ENCODE assay signal across 12 cellular contexts in the genomic region with DNA sequence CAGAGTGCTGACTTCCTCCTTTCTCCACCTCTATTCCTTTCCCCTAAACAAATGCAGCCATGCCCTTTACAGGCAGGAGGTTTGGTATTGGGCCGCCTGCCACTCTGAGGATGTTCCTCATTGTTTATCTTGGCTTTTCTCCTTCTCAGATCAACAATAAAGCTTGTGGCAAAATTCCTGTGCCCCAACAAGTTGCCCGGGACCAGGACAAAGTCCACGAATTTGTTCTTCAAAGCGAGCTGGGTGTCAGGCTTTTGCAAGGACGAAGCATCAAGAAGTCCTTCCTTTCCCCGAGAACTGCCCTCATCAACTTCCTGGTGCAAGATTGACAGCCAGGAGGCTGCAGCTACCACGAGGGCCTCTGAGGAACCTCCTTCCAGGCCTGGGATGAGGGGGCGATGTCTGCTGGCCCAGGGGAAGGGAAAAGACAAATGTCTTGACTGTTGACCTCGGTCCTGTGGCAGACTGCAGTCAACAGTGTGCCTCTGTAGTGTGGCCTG. TPM values are rescaled to one million over a fixed set of nuclear protein-coding genes. Genes with fewer than 3 reads are reported as not detected.
A peak's percentile ranks its signal among the peaks of the same experiment; 100 is the strongest.
DNase-seq lines count a peak whose midpoint lies in the region; ATAC-seq, FAIRE-seq and TF ChIP-seq lines count a peak whose summit lies in the region.
"Had no signal": no experiment of that assay in that cellular context is flagged by ENCODE, and none has a peak within 500 bp of the region (broad histone marks: within the 10 kb centered on the region; RNA-seq: fewer than 3 reads in every experiment).

No MANE protein-coding gene starts in this region.

- no peak overlapping the region for H3K4me2 ChIP-seq in astrocyte (ENCODE audit: low read length)

- H3K4me1 ChIP-seq in astrocyte (ENCODE audit: insufficient read depth, low read length) (peaks cover 41% of the 10 kb centered on the region), lower lobe of right lung (peaks cover 71% of the 10 kb centered on the region)

- H3K9ac ChIP-seq in astrocyte (ENCODE audit: low read length) = no peak overlapping the region

- H3K4me3 Mint-ChIP-seq in activated naive CD8-positive, alpha-beta T cell treated with anti-CD3 and anti-CD28 coated beads, Interleukin-2, amount 50 U/mL, for 24 hours = no peak overlapping the region
- H3K4me3 Mint-ChIP-seq in activated naive CD8-positive, alpha-beta T cell treated with anti-CD3 and anti-CD28 coated beads for 36 hours = no peak overlapping the region
- H3K4me3 Mint-ChIP-seq in astrocyte (ENCODE audit: unreplicated experiment) = peak overlapping the region; percentile 11
- H3K4me3 Mint-ChIP-seq: activated CD8-positive, alpha-beta T cell treated with anti-CD3 and anti-CD28 coated beads, Interleukin-2, amount 10 ng/mL, durations not matched to agents 7 days and 5 days had no signal

- ATAC-seq in activated naive CD8-positive, alpha-beta T cell treated with anti-CD3 and anti-CD28 coated beads, Interleukin-2, amount 50 U/mL, for 24 hours = no peak
- ATAC-seq in lower lobe of right lung = no peak
- ATAC-seq in GM21619 (IDR thresholded peaks at IDR 0.05; ENCODE audit: unreplicated experiment) = no peak
- ATAC-seq: activated CD8-positive, alpha-beta T cell treated with anti-CD3 and anti-CD28 coated beads, Interleukin-2, amount 10 ng/mL, durations not matched to agents 7 days and 5 days had no signal

- no peak overlapping the region for H3K4me3 ChIP-seq in astrocyte (ENCODE audit: insufficient read depth, low read depth, low read length)
- H3K4me3 ChIP-seq in lower lobe of right lung = no peak overlapping the region

- FAIRE-seq in astrocyte (lab: Jason Lieb, UNC) = no peak
- FAIRE-seq: small intestine had no signal

- H3K36me3 ChIP-seq in astrocyte (ENCODE audit: insufficient read depth, low read length) (no peaks in the 10 kb centered on the region), lower lobe of right lung (no peaks in the 10 kb centered on the region)

- no peaks in the 10 kb centered on the region for H3K79me2 ChIP-seq in astrocyte (ENCODE audit: insufficient read depth, low read length)

- H3K27ac Mint-ChIP-seq in activated naive CD8-positive, alpha-beta T cell treated with anti-CD3 and anti-CD28 coated beads, Interleukin-2, amount 50 U/mL, for 24 hours = peak overlapping the region; percentile 49
- H3K27ac Mint-ChIP-seq in activated naive CD8-positive, alpha-beta T cell treated with anti-CD3 and anti-CD28 coated beads for 36 hours = no peak overlapping the region
- H3K27ac Mint-ChIP-seq in astrocyte (ENCODE audit: unreplicated experiment) = no peak overlapping the region
- H3K27ac Mint-ChIP-seq: activated CD8-positive, alpha-beta T cell treated with anti-CD3 and anti-CD28 coated beads, Interleukin-2, amount 10 ng/mL, durations not matched to agents 7 days and 5 days had no signal

- H3K27me3 ChIP-seq in astrocyte (ENCODE audit: insufficient read depth, low read length) (no peaks in the 10 kb centered on the region), lower lobe of right lung (ENCODE audit: low read depth) (no peaks in the 10 kb centered on the region)

- H4K20me1 ChIP-seq in astrocyte (ENCODE audit: insufficient read depth, low read length) = no peaks in the 10 kb centered on the region

- H2AFZ ChIP-seq in astrocyte (ENCODE audit: low read depth, low read length) = no peak overlapping the region

- DNase-seq in activated naive CD8-positive, alpha-beta T cell treated with anti-CD3 and anti-CD28 coated beads, Interleukin-2, amount 50 U/mL, for 24 hours = no peak
- no peak for DNase-seq in activated naive CD8-positive, alpha-beta T cell treated with anti-CD3 and anti-CD28 coated beads for 36 hours
- DNase-seq in astrocyte (ENCODE audit: low read depth) = no peak
- DNase-seq in lower lobe of right lung = no peak
- peak in 1 of 49 donors; percentile 15 for DNase-seq in substantia nigra (lab: John Stamatoyannopoulos, UW)
- no peak for DNase-seq in DMS153 treated with DMSO at 0.1 percent for 48 hours (lab: John Stamatoyannopoulos, UW; ENCODE audit: unreplicated experiment)
- DNase-seq in HCEC 1CT = no peak
- DNase-seq: DMS53, NCI-H1436 treated with DMSO at 0.1 percent for 48 hours, small intestine had no signal

- no peaks in the 10 kb centered on the region for H3K27me3 Mint-ChIP-seq in activated naive CD8-positive, alpha-beta T cell treated with anti-CD3 and anti-CD28 coated beads, Interleukin-2, amount 50 U/mL, for 24 hours
- H3K27me3 Mint-ChIP-seq in activated naive CD8-positive, alpha-beta T cell treated with anti-CD3 and anti-CD28 coated beads for 36 hours = no peaks in the 10 kb centered on the region
- H3K27me3 Mint-ChIP-seq in astrocyte (ENCODE audit: low read depth, unreplicated experiment) = no peaks in the 10 kb centered on the region

- H3K9me3 ChIP-seq in astrocyte (ENCODE audit: insufficient read depth, low read depth, low read length) (no peaks in the 10 kb centered on the region), lower lobe of right lung (no peaks in the 10 kb centered on the region)

- peaks cover 19% of the 10 kb centered on the region for H3K4me1 Mint-ChIP-seq in activated naive CD8-positive, alpha-beta T cell treated with anti-CD3 and anti-CD28 coated beads, Interleukin-2, amount 50 U/mL, for 24 hours
- peaks cover 6% of the 10 kb centered on the region for H3K4me1 Mint-ChIP-seq in activated naive CD8-positive, alpha-beta T cell treated with anti-CD3 and anti-CD28 coated beads for 36 hours
- H3K4me1 Mint-ChIP-seq in astrocyte (ENCODE audit: low read depth, unreplicated experiment) = peaks cover 46% of the 10 kb centered on the region

- intact Hi-C loops in lower lobe of right lung (cut with DNase I) = no loop called here

- TF ChIP-seq CTCF in astrocyte (IDR thresholded peaks at IDR 0.05; ENCODE audit: insufficient read depth, low read depth, low read length) (no peak), lower lobe of right lung (IDR thresholded peaks at IDR 0.05) (no peak)

- no peaks in the 10 kb centered on the region for H3K9me3 Mint-ChIP-seq in activated naive CD8-positive, alpha-beta T cell treated with anti-CD3 and anti-CD28 coated beads, Interleukin-2, amount 50 U/mL, for 24 hours
- H3K9me3 Mint-ChIP-seq in activated naive CD8-positive, alpha-beta T cell treated with anti-CD3 and anti-CD28 coated beads for 36 hours = no peaks in the 10 kb centered on the region
- H3K9me3 Mint-ChIP-seq in astrocyte (ENCODE audit: unreplicated experiment) = no peaks in the 10 kb centered on the region

- peak overlapping the region; percentile 8 for H3K27ac ChIP-seq in astrocyte (ENCODE audit: low read depth, low read length)
- H3K27ac ChIP-seq in lower lobe of right lung = peak overlapping the region; percentile 53
- H3K27ac ChIP-seq in substantia nigra (ENCODE audit: low read depth, low read length, poor library complexity, severe bottlenecking) = peak overlapping the region; percentile 97

- H3K36me3 Mint-ChIP-seq in activated naive CD8-positive, alpha-beta T cell treated with anti-CD3 and anti-CD28 coated beads, Interleukin-2, amount 50 U/mL, for 24 hours (ENCODE audit: low read depth) = peaks cover 6% of the 10 kb centered on the region
- peaks cover 9% of the 10 kb centered on the region for H3K36me3 Mint-ChIP-seq in activated naive CD8-positive, alpha-beta T cell treated with anti-CD3 and anti-CD28 coated beads for 36 hours
- peaks cover 18% of the 10 kb centered on the region for H3K36me3 Mint-ChIP-seq in astrocyte (ENCODE audit: low read depth, unreplicated experiment)

RNA-seq across cellular contexts. Expression of gene LIMD1, which starts 47.3 kb away (rescaled TPM):
- 10 to 100 TPM; 23.8 to 26.5 TPM for total RNA-seq in activated naive CD8-positive, alpha-beta T cell treated with anti-CD3 and anti-CD28 coated beads for 36 hours
- total RNA-seq in astrocyte (27.2 and 28.4 TPM in 2 replicates), lower lobe of right lung (80.6 TPM)

Comparison
In these comparisons a context has a peak if more than half of its experiments do, and no peak if none do; other contexts are left out.
1. H3K27ac ChIP-seq: peak in every context shown above with its lines; median percentile 97 in substantia nigra; 53 in lower lobe of right lung; 8 in astrocyte.